Comparison of ENCODE assay signal across 1 cellular context in genomic region chr1:17674707-17675505, GRCh38.
TF ChIP-seq lines count a peak whose summit lies in the region.

No MANE protein-coding gene starts in this region.

TF ChIP-seq in HepG2, 621 proteins besides CTCF, POLR2A, EP300 and RAD21 (continued from another document):
- TF ChIP-seq HNF1A (IDR thresholded peaks at IDR 0.05; ENCODE audit: low read depth) (no peak), HNF1A (CRISPR knock-in tag; IDR thresholded peaks at IDR 0.05; ENCODE audit: borderline replicate concordance) (no peak), ZNF609 (CRISPR knock-in tag; IDR thresholded peaks at IDR 0.05; ENCODE audit: borderline replicate concordance) (no peak), ZNF687 (CRISPR knock-in tag; IDR thresholded peaks at IDR 0.05) (no peak), ZNF775 (CRISPR knock-in tag; IDR thresholded peaks at IDR 0.05; ENCODE audit: borderline replicate concordance) (no peak)
